In genomic region chr22:33921576-33922181, GRCh38 we compare ENCODE assay signal across 8 cellular contexts. TPM values are rescaled to one million over a fixed set of nuclear protein-coding genes. Genes with fewer than 3 reads are reported as not detected.
DNase-seq lines count a peak whose midpoint lies in the region; ATAC-seq and TF ChIP-seq lines count a peak whose summit lies in the region.

No MANE protein-coding gene starts in this region.

- peak; percentile 57 for DNase-seq in Caki2 (ENCODE audit: low read depth)
- peak; percentile 37 for DNase-seq in MG63
- peak; percentile 1 for DNase-seq in activated T-cell treated with anti-CD3 and anti-CD28 coated beads for 4 hours
- peak; percentile 30 for DNase-seq in fibroblast of peridontal ligament (ENCODE audit: extremely low read depth)
- peak; percentile 59 for DNase-seq in transverse colon

- TF ChIP-seq POLR2A in transverse colon (IDR thresholded peaks at IDR 0.05) = no peak

- WGBS in transverse colon (ENCODE audit: low coverage in 1 of 2), 2 donors = 5% methylated on average over 26 of the region's 37 CpGs; no CpG with 5 or more reads in 1 of the 2 donors

- in situ Hi-C loops in Caki2 (cut with HindIII; ENCODE audit: low pct_unique_long_range_greater_than_20kb, low sequenced_read_pairs) (no loop called here), transverse colon (cut with MboI; ENCODE audit: low pct_ligation_motif_present in 1 of 4, low pct_unique_long_range_greater_than_20kb in 1 of 4, low sequenced_read_pairs in 3 of 4) (loop anchor here in 1 of 4 donors (25.0 kb wide), 1 partner anchor 609 kb away; no protein-coding TSS in a partner anchor)

- H3K36me3 ChIP-seq in MG63 (no peaks in the 10 kb centered on the region), muscle layer of duodenum (ENCODE audit: control insufficient read depth in 1 of 2, insufficient read depth in 2 of 2, low read length in 2 of 2) (no peaks in the 10 kb centered on the region), transverse colon (no peaks in the 10 kb centered on the region)

- ATAC-seq in HG03457 (IDR thresholded peaks at IDR 0.05; ENCODE audit: unreplicated experiment) (no peak), HG03039 (IDR thresholded peaks at IDR 0.05; ENCODE audit: unreplicated experiment) (no peak)

- H3K4me3 ChIP-seq in MG63 (peak overlapping the region; percentile 51), muscle layer of duodenum (ENCODE audit: low read depth in 1 of 2, low read length in 2 of 2) (peak overlapping the region; percentile 82 to 83), transverse colon (peak overlapping the region; percentile 55 to 89 (median 80))

- H3K27ac ChIP-seq in muscle layer of duodenum (ENCODE audit: low read length) (peak overlapping the region; percentile 32), transverse colon (peak overlapping the region; percentile 87 to 94 (median 90))

- TF ChIP-seq CTCF in transverse colon (IDR thresholded peaks at IDR 0.05) = no peak

- H3K27me3 ChIP-seq in MG63 = peaks cover 13% of the 10 kb centered on the region
- H3K27me3 ChIP-seq in muscle layer of duodenum (ENCODE audit: low read depth, low read length) = no peaks in the 10 kb centered on the region
- peaks cover 12% of the 10 kb centered on the region for H3K27me3 ChIP-seq in transverse colon

- intact Hi-C loops in transverse colon (cut with DNase I; ENCODE audit: low total_unique reads) = loop anchor here (5.0 kb wide), 2 partner anchors 114 to 404 kb away; no protein-coding TSS in a partner anchor

- H3K9me3 ChIP-seq in MG63 = no peaks in the 10 kb centered on the region
- no peaks in the 10 kb centered on the region for H3K9me3 ChIP-seq in muscle layer of duodenum (ENCODE audit: control insufficient read depth in 1 of 2, low read length in 2 of 2)
- H3K9me3 ChIP-seq in transverse colon = no peaks in the 10 kb centered on the region

- peaks cover 0 to 13% of the 10 kb centered on the region in 2 donors for H3K4me1 ChIP-seq in muscle layer of duodenum (ENCODE audit: control insufficient read depth in 1 of 2, insufficient read depth in 2 of 2, low read length in 2 of 2)
- H3K4me1 ChIP-seq in transverse colon = peaks cover 0 to 45% (median 20%) of the 10 kb centered on the region in 4 donors

- no peak for TF ChIP-seq EP300 in transverse colon (IDR thresholded peaks at IDR 0.05; ENCODE audit: low read depth)

RNA-seq across cellular contexts. Expression of gene LARGE1, which starts 1.4 kb away (rescaled TPM):
- total RNA-seq in Caki2 (2014; rRNA removed; shearing (Covaris generic); ENCODE audit: low replicate concordance) = 9.7 and 15.0 TPM in 2 replicates
- 1.0 and 4.1 TPM in 2 replicates for total RNA-seq in MG63 (2014; rRNA removed; shearing (Covaris generic); ENCODE audit: low replicate concordance)
- 100 to 1,000 TPM in 2 of 4 donors, 10 to 100 TPM in 2; 46.5 to 304 (median 80.5) TPM for total RNA-seq in transverse colon

Comparison
In these comparisons a context has a peak if more than half of its experiments do, and no peak if none do; other contexts are left out.
1. DNase-seq: peak in every context shown above with its lines; median percentile 59 in transverse colon; 57 in Caki2; 37 in MG63; 30 in fibroblast of peridontal ligament; 1 in activated T-cell treated with anti-CD3 and anti-CD28 coated beads for 4 hours.